Comparison of ENCODE assay signal across 8 cellular contexts in genomic region chr5:177493795-177494355, GRCh38. TPM values are rescaled to one million over a fixed set of nuclear protein-coding genes. Genes with fewer than 3 reads are reported as not detected.
DNase-seq lines count a peak whose midpoint lies in the region; ATAC-seq, FAIRE-seq and TF ChIP-seq lines count a peak whose summit lies in the region.
"Had no signal": no experiment of that assay in that cellular context is flagged by ENCODE, and none has a peak within 500 bp of the region (broad histone marks: within the 10 kb centered on the region; RNA-seq: fewer than 3 reads in every experiment).

No MANE protein-coding gene starts in this region.

- no peak overlapping the region for H3K27ac ChIP-seq in HepG2 (ENCODE audit: extremely low read length, insufficient read depth, low read length)
- H3K27ac ChIP-seq in right lobe of liver = peak overlapping the region in 1 of 3 donors; percentile 55
- H3K27ac ChIP-seq in gastroesophageal sphincter = peak overlapping the region; percentile 96 to 99 (median 99)
- H3K27ac ChIP-seq in uterus = peak overlapping the region; percentile 97 to 98

- TF ChIP-seq POLR2A in HepG2 (IDR thresholded peaks at IDR 0.05; ENCODE audit: insufficient read depth in 1 of 2, low read depth in 2 of 2, low read length in 2 of 2) = no peak
- TF ChIP-seq POLR2A in right lobe of liver (IDR thresholded peaks at IDR 0.05) = no peak
- no peak for TF ChIP-seq POLR2A in gastroesophageal sphincter (IDR thresholded peaks at IDR 0.05)
- TF ChIP-seq POLR2A in uterus (IDR thresholded peaks at IDR 0.05) = no peak

- H3K4me2 ChIP-seq in HepG2 (ENCODE audit: low read depth, low read length) = no peak overlapping the region

- CTCF ChIA-PET in HepG2 (lab: Yijun Ruan, JAX; ENCODE audit: low intra/inter-chr PET ratio, low total read pairs) = interaction anchor here (1.3 to 1.4 kb wide), 2 partner anchors 7 to 38 kb away, joined by 3 to 4 read pairs; no protein-coding TSS in a partner anchor

- no peak overlapping the region for H3K9ac ChIP-seq in HepG2 (ENCODE audit: insufficient read depth, low read depth, low read length)

- in situ Hi-C loops in HepG2 (cut with HindIII; ENCODE audit: extremely low pct_ligation_motif_present, low pct_unique_long_range_greater_than_20kb) = no loop called here

- no peak for TF ChIP-seq CTCF in HepG2 (CRISPR knock-in tag; IDR thresholded peaks at IDR 0.05)
- TF ChIP-seq CTCF in right lobe of liver (IDR thresholded peaks at IDR 0.05) = no peak
- TF ChIP-seq CTCF in gastroesophageal sphincter (IDR thresholded peaks at IDR 0.05) = no peak
- no peak for TF ChIP-seq CTCF in uterus (IDR thresholded peaks at IDR 0.05)

- BruUV-seq in HepG2 (replicated peaks; lab: Mats Ljungman, UMichigan) = no TSS peak

- no peaks in the 10 kb centered on the region for H3K9me3 ChIP-seq in HepG2 (ENCODE audit: low read length)
- H3K9me3 ChIP-seq in right lobe of liver = no peaks in the 10 kb centered on the region
- no peaks in the 10 kb centered on the region for H3K9me3 ChIP-seq in gastroesophageal sphincter
- H3K9me3 ChIP-seq in uterus = no peaks in the 10 kb centered on the region
- H3K9me3 ChIP-seq: MG63 had no signal

- TF ChIP-seq RAD21 in HepG2 (CRISPR knock-in tag; IDR thresholded peaks at IDR 0.05) = no peak

- no peak for FAIRE-seq in HepG2 (lab: Jason Lieb, UNC)

- peaks cover 15% of the 10 kb centered on the region; the same call in 1 of the 2 replicates for H4K20me1 ChIP-seq in HepG2 (ENCODE audit: insufficient read depth, low read length)

- H3K4me3 ChIP-seq in HepG2 (replicated peaks in 1 of 3; ENCODE audit: insufficient read depth in 1 of 3, low read depth in 2 of 3, low read length in 3 of 3) (no peak overlapping the region), right lobe of liver (no peak overlapping the region), gastroesophageal sphincter (peak overlapping the region in 1 of 2 donors; percentile 97), uterus (peak overlapping the region in 1 of 2 donors; percentile 64)
- H3K4me3 ChIP-seq: MG63 had no signal

- ATAC-seq in HepG2 = no peak
- ATAC-seq in right lobe of liver = no peak
- ATAC-seq in gastroesophageal sphincter = no peak

- no peak overlapping the region for H2AFZ ChIP-seq in HepG2 (ENCODE audit: low read length)

- intact Hi-C loops in HepG2 (cut with micrococcal nuclease; ENCODE audit: unreplicated experiment) = no loop called here
- intact Hi-C loops in right lobe of liver (cut with DNase I) = no loop called here
- intact Hi-C loops in uterus (cut with DNase I; ENCODE audit: low total_unique reads) = no loop called here

- H3K36me3 ChIP-seq in HepG2 (replicated peaks in 1 of 2; ENCODE audit: control insufficient read depth in 1 of 2, insufficient read depth in 2 of 2, low read length in 2 of 2) (peaks cover 8 to 11% of the 10 kb centered on the region in 2 experiments; a peak in 2 of 5 replicates), right lobe of liver (peaks cover 0 to under 1% (median 0%) of the 10 kb centered on the region in 4 donors), gastroesophageal sphincter (peaks cover 0 to 41% of the 10 kb centered on the region in 2 donors), uterus (no peaks in the 10 kb centered on the region)

- DNase-seq in HepG2 (ENCODE audit: low spot score) (no peak), right lobe of liver (no peak), uterus (no peak), cerebellar cortex (ENCODE audit: low spot score) (no peak), NCI-H187 treated with DMSO at 0.1 percent for 48 hours (lab: John Stamatoyannopoulos, UW) (no peak)
- DNase-seq: DMS153 had no signal

- H3K27me3 ChIP-seq in HepG2 (ENCODE audit: control insufficient read depth in 1 of 2, insufficient read depth in 2 of 2, low read length in 2 of 2) (peaks cover 0 to 9% of the 10 kb centered on the region in 2 experiments; a peak in 2 of 5 replicates), right lobe of liver (no peaks in the 10 kb centered on the region), gastroesophageal sphincter (no peaks in the 10 kb centered on the region), uterus (no peaks in the 10 kb centered on the region)
- H3K27me3 ChIP-seq: MG63 had no signal

- no peaks in the 10 kb centered on the region for H3K79me2 ChIP-seq in HepG2 (ENCODE audit: insufficient read depth, low read length)

- H3K4me1 ChIP-seq in HepG2 (ENCODE audit: insufficient read depth, low read length) (peaks cover 38% of the 10 kb centered on the region), right lobe of liver (no peaks in the 10 kb centered on the region), gastroesophageal sphincter (peaks cover 5 to 91% (median 75%) of the 10 kb centered on the region in 3 donors), uterus (peaks cover 17 to 44% of the 10 kb centered on the region in 2 donors)

- TF ChIP-seq EP300 in HepG2 (IDR thresholded peaks at IDR 0.05; ENCODE audit: low read depth in 2 of 2, low read length in 2 of 2) (no peak), HepG2 (CRISPR knock-in tag; IDR thresholded peaks at IDR 0.05; ENCODE audit: borderline replicate concordance) (no peak), gastroesophageal sphincter (IDR thresholded peaks at IDR 0.05) (no peak)

- POLR2A ChIA-PET in HepG2 (lab: Yijun Ruan, JAX) = interaction anchor here (2.2 kb wide), 1 partner anchor 23 kb away, joined by 4 read pairs; the partner anchor contains the start of gene DDX41

- 88% methylated on average over 4 of the region's 5 CpGs for WGBS in HepG2 (ENCODE audit: low lambda C conversion rate)
- 100% methylated on average over 2 of the region's 5 CpGs for WGBS in right lobe of liver (ENCODE audit: insufficient coverage, low coverage, low lambda C conversion rate, missing lambda C conversion rate)
- 27 to 43% methylated on average over 2 to 3 of the region's 5 CpGs for WGBS in gastroesophageal sphincter (ENCODE audit: low coverage in 1 of 2), 2 donors

RNA-seq across cellular contexts. Expression of gene PDLIM7, which starts 3.5 kb away (rescaled TPM):
- total RNA-seq in HepG2 (2016; rRNA removed; fragmentation: Illumina TruSeq; extraction: Trizol) = 17.7 and 21.1 TPM in 2 replicates
- 6.1 and 8.5 TPM in 2 replicates for total RNA-seq in HepG2 (2016; cell fraction: cytosol; rRNA removed; fragmentation: Illumina TruSeq; extraction: Trizol; ENCODE audit: low read depth)
- total RNA-seq in HepG2 (2016; cell fraction: insoluble cytoplasmic fraction; rRNA removed; fragmentation: Illumina TruSeq; extraction: Trizol) = 14.8 and 20.5 TPM in 2 replicates
- 10.1 and 15.4 TPM in 2 replicates for total RNA-seq in HepG2 (2016; cell fraction: membrane; rRNA removed; fragmentation: Illumina TruSeq; extraction: Trizol)
- 15.8 and 17.5 TPM in 2 replicates for total RNA-seq in HepG2 (2016; cell fraction: nucleus; rRNA removed; fragmentation: Illumina TruSeq; extraction: Trizol)
- polyA plus RNA-seq in HepG2 (2011; rRNA removed) = 31.3 and 38.4 TPM in 2 replicates
- 16.0 and 26.2 TPM in 2 replicates for polyA plus RNA-seq in HepG2 (2011; cell fraction: cytosol; rRNA removed)
- polyA plus RNA-seq in HepG2 (2011; cell fraction: nucleus; rRNA removed) = 208 and 260 TPM in 2 replicates
- 13.5 and 20.9 TPM in 2 replicates for polyA plus RNA-seq in HepG2 (2012)
- polyA plus RNA-seq in HepG2 (2016; cell fraction: cytosol; fragmentation: Illumina TruSeq; extraction: Trizol; ENCODE audit: low read depth) = 9.0 and 11.5 TPM in 2 replicates
- 21.0 and 30.6 TPM in 2 replicates for polyA plus RNA-seq in HepG2 (2016; cell fraction: insoluble cytoplasmic fraction; fragmentation: Illumina TruSeq; extraction: Trizol; ENCODE audit: low read depth)
- 14.1 and 15.2 TPM in 2 replicates for polyA plus RNA-seq in HepG2 (2016; cell fraction: membrane; fragmentation: Illumina TruSeq; extraction: Trizol; ENCODE audit: low read depth)
- 62.3 and 63.3 TPM in 2 replicates for polyA plus RNA-seq in HepG2 (2016; cell fraction: nucleus; fragmentation: Illumina TruSeq; extraction: Trizol; ENCODE audit: insufficient read depth, low read depth)
- polyA minus RNA-seq in HepG2 (2011; rRNA and poly(A)+ RNA removed; ENCODE audit: low replicate concordance) = 26.3 and 38.9 TPM in 2 replicates
- polyA minus RNA-seq in HepG2 (2011; cell fraction: cytosol; rRNA and poly(A)+ RNA removed) = 12.7 and 14.1 TPM in 2 replicates
- polyA minus RNA-seq in HepG2 (2011; cell fraction: nucleus; rRNA and poly(A)+ RNA removed) = 49.5 and 52.4 TPM in 2 replicates
- 10 to 100 TPM in 4 of 6 experiments, 1 to 10 TPM in 2; 3.7 to 24.0 (median 13.6) TPM for total RNA-seq in right lobe of liver
- total RNA-seq in gastroesophageal sphincter = 100 to 1,000 TPM; 336 to 863 (median 437) TPM
- total RNA-seq in uterus = 100 to 1,000 TPM; 102 to 543 (median 193) TPM

RNA-seq across cellular contexts. Expression of gene DOK3, which starts 15.8 kb away (rescaled TPM):
- total RNA-seq in HepG2 (2016; rRNA removed; fragmentation: Illumina TruSeq; extraction: Trizol) = 0.48 and 1.4 TPM in 2 replicates
- total RNA-seq in HepG2 (2016; cell fraction: cytosol; rRNA removed; fragmentation: Illumina TruSeq; extraction: Trizol; ENCODE audit: low read depth) = 0.44 and 0.51 TPM in 2 replicates
- total RNA-seq in HepG2 (2016; cell fraction: insoluble cytoplasmic fraction; rRNA removed; fragmentation: Illumina TruSeq; extraction: Trizol) = 0.40 and 1.6 TPM in 2 replicates
- 0.43 and 0.52 TPM in 2 replicates for total RNA-seq in HepG2 (2016; cell fraction: membrane; rRNA removed; fragmentation: Illumina TruSeq; extraction: Trizol)
- total RNA-seq in HepG2 (2016; cell fraction: nucleus; rRNA removed; fragmentation: Illumina TruSeq; extraction: Trizol) = 3.1 and 3.4 TPM in 2 replicates
- 1.5 and 1.7 TPM in 2 replicates for polyA plus RNA-seq in HepG2 (2011; rRNA removed)
- 0.45 and 0.52 TPM in 2 replicates for polyA plus RNA-seq in HepG2 (2011; cell fraction: cytosol; rRNA removed)
- 11.5 and 16.7 TPM in 2 replicates for polyA plus RNA-seq in HepG2 (2011; cell fraction: nucleus; rRNA removed)
- 0.60 and 1.5 TPM in 2 replicates for polyA plus RNA-seq in HepG2 (2012)
- polyA plus RNA-seq in HepG2 (2016; cell fraction: cytosol; fragmentation: Illumina TruSeq; extraction: Trizol; ENCODE audit: low read depth) = 0.17 and 0.23 TPM in 2 replicates
- 0.77 and 0.99 TPM in 2 replicates for polyA plus RNA-seq in HepG2 (2016; cell fraction: insoluble cytoplasmic fraction; fragmentation: Illumina TruSeq; extraction: Trizol; ENCODE audit: low read depth)
- 0.26 and 0.50 TPM in 2 replicates for polyA plus RNA-seq in HepG2 (2016; cell fraction: membrane; fragmentation: Illumina TruSeq; extraction: Trizol; ENCODE audit: low read depth)
- polyA plus RNA-seq in HepG2 (2016; cell fraction: nucleus; fragmentation: Illumina TruSeq; extraction: Trizol; ENCODE audit: insufficient read depth, low read depth) = 7.2 and 8.3 TPM in 2 replicates
- 3.4 and 4.3 TPM in 2 replicates for polyA minus RNA-seq in HepG2 (2011; rRNA and poly(A)+ RNA removed; ENCODE audit: low replicate concordance)
- not detected in 2 replicates for polyA minus RNA-seq in HepG2 (2011; cell fraction: cytosol; rRNA and poly(A)+ RNA removed)
- 4.4 and 4.8 TPM in 2 replicates for polyA minus RNA-seq in HepG2 (2011; cell fraction: nucleus; rRNA and poly(A)+ RNA removed)
- 1 to 10 TPM; 2.5 to 6.6 (median 3.9) TPM for total RNA-seq in right lobe of liver
- 10 to 100 TPM in 1 of 4 donors, 1 to 10 TPM in 3; 6.1 to 16.6 (median 6.6) TPM for total RNA-seq in gastroesophageal sphincter
- total RNA-seq in uterus = 10 to 100 TPM in 1 of 4 donors, 1 to 10 TPM in 3; 3.6 to 20.0 (median 7.1) TPM

RNA-seq across cellular contexts. Expression of gene DBN1, which starts 20.4 kb away (rescaled TPM):
- total RNA-seq in HepG2 (2016; rRNA removed; fragmentation: Illumina TruSeq; extraction: Trizol) (15.7 and 37.3 TPM in 2 replicates), right lobe of liver (1 to 10 TPM; 1.1 to 4.6 (median 3.1) TPM), gastroesophageal sphincter (100 to 1,000 TPM in 3 of 4 donors, 10 to 100 TPM in 1; 87.1 to 154 (median 124) TPM), uterus (100 to 1,000 TPM in 2 of 4 donors, 10 to 100 TPM in 2; 30.6 to 107 (median 82.7) TPM)
- total RNA-seq in HepG2 (2016; cell fraction: cytosol; rRNA removed; fragmentation: Illumina TruSeq; extraction: Trizol; ENCODE audit: low read depth) = 6.9 and 9.3 TPM in 2 replicates
- total RNA-seq in HepG2 (2016; cell fraction: insoluble cytoplasmic fraction; rRNA removed; fragmentation: Illumina TruSeq; extraction: Trizol) = 12.8 and 37.5 TPM in 2 replicates
- 12.9 and 15.2 TPM in 2 replicates for total RNA-seq in HepG2 (2016; cell fraction: membrane; rRNA removed; fragmentation: Illumina TruSeq; extraction: Trizol)
- 33.8 and 39.3 TPM in 2 replicates for total RNA-seq in HepG2 (2016; cell fraction: nucleus; rRNA removed; fragmentation: Illumina TruSeq; extraction: Trizol)
- polyA plus RNA-seq in HepG2 (2011; rRNA removed) = 27.0 and 30.9 TPM in 2 replicates
- 14.1 and 18.1 TPM in 2 replicates for polyA plus RNA-seq in HepG2 (2011; cell fraction: cytosol; rRNA removed)
- 167 and 276 TPM in 2 replicates for polyA plus RNA-seq in HepG2 (2011; cell fraction: nucleus; rRNA removed)
- 16.5 and 21.1 TPM in 2 replicates for polyA plus RNA-seq in HepG2 (2012)
- polyA plus RNA-seq in HepG2 (2016; cell fraction: cytosol; fragmentation: Illumina TruSeq; extraction: Trizol; ENCODE audit: low read depth) = 7.2 and 8.7 TPM in 2 replicates
- polyA plus RNA-seq in HepG2 (2016; cell fraction: insoluble cytoplasmic fraction; fragmentation: Illumina TruSeq; extraction: Trizol; ENCODE audit: low read depth) = 16.0 and 21.2 TPM in 2 replicates
- 11.4 and 15.4 TPM in 2 replicates for polyA plus RNA-seq in HepG2 (2016; cell fraction: membrane; fragmentation: Illumina TruSeq; extraction: Trizol; ENCODE audit: low read depth)
- polyA plus RNA-seq in HepG2 (2016; cell fraction: nucleus; fragmentation: Illumina TruSeq; extraction: Trizol; ENCODE audit: insufficient read depth, low read depth) = 72.9 and 77.5 TPM in 2 replicates
- polyA minus RNA-seq in HepG2 (2011; rRNA and poly(A)+ RNA removed; ENCODE audit: low replicate concordance) = 30.4 and 47.5 TPM in 2 replicates
- 13.2 and 16.4 TPM in 2 replicates for polyA minus RNA-seq in HepG2 (2011; cell fraction: cytosol; rRNA and poly(A)+ RNA removed)
- 42.1 and 43.0 TPM in 2 replicates for polyA minus RNA-seq in HepG2 (2011; cell fraction: nucleus; rRNA and poly(A)+ RNA removed)

RNA-seq across cellular contexts. Expression of gene DDX41, which starts 22.9 kb away (rescaled TPM):
- total RNA-seq in HepG2 (2016; rRNA removed; fragmentation: Illumina TruSeq; extraction: Trizol) (62.8 and 83.0 TPM in 2 replicates), right lobe of liver (10 to 100 TPM; 35.1 to 64.8 (median 47.9) TPM), gastroesophageal sphincter (10 to 100 TPM; 64.5 to 80.8 (median 68.5) TPM), uterus (100 to 1,000 TPM in 2 of 4 donors, 10 to 100 TPM in 2; 61.0 to 146 (median 95.6) TPM)
- 9.4 and 10.4 TPM in 2 replicates for total RNA-seq in HepG2 (2016; cell fraction: cytosol; rRNA removed; fragmentation: Illumina TruSeq; extraction: Trizol; ENCODE audit: low read depth)
- 68.8 and 106 TPM in 2 replicates for total RNA-seq in HepG2 (2016; cell fraction: insoluble cytoplasmic fraction; rRNA removed; fragmentation: Illumina TruSeq; extraction: Trizol)
- 20.1 and 24.5 TPM in 2 replicates for total RNA-seq in HepG2 (2016; cell fraction: membrane; rRNA removed; fragmentation: Illumina TruSeq; extraction: Trizol)
- total RNA-seq in HepG2 (2016; cell fraction: nucleus; rRNA removed; fragmentation: Illumina TruSeq; extraction: Trizol) = 56.7 and 63.3 TPM in 2 replicates
- polyA plus RNA-seq in HepG2 (2011; rRNA removed) = 99.5 and 105 TPM in 2 replicates
- 84.0 and 131 TPM in 2 replicates for polyA plus RNA-seq in HepG2 (2011; cell fraction: cytosol; rRNA removed)
- polyA plus RNA-seq in HepG2 (2011; cell fraction: nucleus; rRNA removed) = 340 and 476 TPM in 2 replicates
- polyA plus RNA-seq in HepG2 (2012) = 39.9 and 70.4 TPM in 2 replicates
- polyA plus RNA-seq in HepG2 (2016; cell fraction: cytosol; fragmentation: Illumina TruSeq; extraction: Trizol; ENCODE audit: low read depth) = 12.3 and 13.1 TPM in 2 replicates
- polyA plus RNA-seq in HepG2 (2016; cell fraction: insoluble cytoplasmic fraction; fragmentation: Illumina TruSeq; extraction: Trizol; ENCODE audit: low read depth) = 84.7 and 86.0 TPM in 2 replicates
- 20.4 and 21.8 TPM in 2 replicates for polyA plus RNA-seq in HepG2 (2016; cell fraction: membrane; fragmentation: Illumina TruSeq; extraction: Trizol; ENCODE audit: low read depth)
- polyA plus RNA-seq in HepG2 (2016; cell fraction: nucleus; fragmentation: Illumina TruSeq; extraction: Trizol; ENCODE audit: insufficient read depth, low read depth) = 142 and 157 TPM in 2 replicates
- 101 and 102 TPM in 2 replicates for polyA minus RNA-seq in HepG2 (2011; rRNA and poly(A)+ RNA removed; ENCODE audit: low replicate concordance)
- 45.9 and 55.5 TPM in 2 replicates for polyA minus RNA-seq in HepG2 (2011; cell fraction: cytosol; rRNA and poly(A)+ RNA removed)
- 103 and 117 TPM in 2 replicates for polyA minus RNA-seq in HepG2 (2011; cell fraction: nucleus; rRNA and poly(A)+ RNA removed)

RNA-seq across cellular contexts. Expression of gene PRR7, which starts 47.3 kb away (rescaled TPM):
- total RNA-seq in HepG2 (2016; rRNA removed; fragmentation: Illumina TruSeq; extraction: Trizol) (3.9 and 5.0 TPM in 2 replicates), right lobe of liver (10 to 100 TPM in 1 of 6 experiments, 1 to 10 TPM in 3, under 1 TPM in 2; 0.15 to 13.0 (median 1.9) TPM), gastroesophageal sphincter (1 to 10 TPM in 3 of 4 donors, not detected in 1; 1.6 to 2.7 (median 2.2) TPM), uterus (1 to 10 TPM in 2 of 4 donors, not detected in 2; 1.9 to 3.0 TPM)
- 16.0 and 17.8 TPM in 2 replicates for total RNA-seq in HepG2 (2016; cell fraction: cytosol; rRNA removed; fragmentation: Illumina TruSeq; extraction: Trizol; ENCODE audit: low read depth)
- total RNA-seq in HepG2 (2016; cell fraction: insoluble cytoplasmic fraction; rRNA removed; fragmentation: Illumina TruSeq; extraction: Trizol) = 3.2 and 5.8 TPM in 2 replicates
- 13.3 and 19.1 TPM in 2 replicates for total RNA-seq in HepG2 (2016; cell fraction: membrane; rRNA removed; fragmentation: Illumina TruSeq; extraction: Trizol)
- total RNA-seq in HepG2 (2016; cell fraction: nucleus; rRNA removed; fragmentation: Illumina TruSeq; extraction: Trizol) = 2.0 and 2.5 TPM in 2 replicates
- 4.8 and 6.7 TPM in 2 replicates for polyA plus RNA-seq in HepG2 (2011; rRNA removed)
- 6.4 and 16.7 TPM in 2 replicates for polyA plus RNA-seq in HepG2 (2011; cell fraction: cytosol; rRNA removed)
- 14.7 and 21.3 TPM in 2 replicates for polyA plus RNA-seq in HepG2 (2011; cell fraction: nucleus; rRNA removed)
- polyA plus RNA-seq in HepG2 (2012) = 1.5 and 3.1 TPM in 2 replicates
- 20.2 and 21.6 TPM in 2 replicates for polyA plus RNA-seq in HepG2 (2016; cell fraction: cytosol; fragmentation: Illumina TruSeq; extraction: Trizol; ENCODE audit: low read depth)
- polyA plus RNA-seq in HepG2 (2016; cell fraction: insoluble cytoplasmic fraction; fragmentation: Illumina TruSeq; extraction: Trizol; ENCODE audit: low read depth) = 4.9 and 5.8 TPM in 2 replicates
- polyA plus RNA-seq in HepG2 (2016; cell fraction: membrane; fragmentation: Illumina TruSeq; extraction: Trizol; ENCODE audit: low read depth) = 16.9 and 17.7 TPM in 2 replicates
- polyA plus RNA-seq in HepG2 (2016; cell fraction: nucleus; fragmentation: Illumina TruSeq; extraction: Trizol; ENCODE audit: insufficient read depth, low read depth) = 5.8 and 6.9 TPM in 2 replicates
- 0.94 and 6.4 TPM in 2 replicates for polyA minus RNA-seq in HepG2 (2011; rRNA and poly(A)+ RNA removed; ENCODE audit: low replicate concordance)
- polyA minus RNA-seq in HepG2 (2011; cell fraction: cytosol; rRNA and poly(A)+ RNA removed) = 3.2 and 5.0 TPM in 2 replicates
- 1.1 and 1.4 TPM in 2 replicates for polyA minus RNA-seq in HepG2 (2011; cell fraction: nucleus; rRNA and poly(A)+ RNA removed)
